9 cellular contexts compared by ENCODE assay signal in the genomic region with DNA sequence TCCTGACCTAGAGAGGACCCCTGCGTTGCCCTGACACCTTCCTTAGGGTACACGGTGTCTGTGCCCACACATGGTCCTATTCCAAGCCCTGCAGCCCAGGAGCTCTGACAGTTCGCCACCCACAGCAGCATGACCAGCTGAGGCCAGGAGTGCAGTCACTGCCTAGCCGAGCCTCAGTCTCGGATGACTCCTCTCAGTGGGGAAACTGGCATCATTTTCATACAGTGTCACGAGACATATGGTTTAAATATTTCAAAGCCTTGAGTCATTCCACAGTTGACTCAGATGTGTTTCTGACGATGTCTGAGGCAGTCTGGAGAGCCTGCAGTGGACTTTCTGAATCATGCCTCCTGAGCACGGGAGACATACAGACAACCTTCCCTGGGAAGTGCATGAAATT.
DNase-seq lines count a peak whose midpoint lies in the region; ATAC-seq, FAIRE-seq and TF ChIP-seq lines count a peak whose summit lies in the region.
"Had no signal": no experiment of that assay in that cellular context is flagged by ENCODE, and none has a peak within 500 bp of the region (broad histone marks: within the 10 kb centered on the region; RNA-seq: fewer than 3 reads in every experiment).

No MANE protein-coding gene starts in this region.

- H3K4me3 Mint-ChIP-seq in astrocyte (ENCODE audit: unreplicated experiment), result no peak overlapping the region

- H3K27ac ChIP-seq in BLaER1, result 0 out of 2 replicates have a peak overlapping the region, but pooled peaks have one; percentile 12
- H3K27ac ChIP-seq in astrocyte (ENCODE audit: low read depth, low read length), result peak overlapping the region; percentile 77
- H3K27ac ChIP-seq in pancreas, result no peak overlapping the region
- no peak overlapping the region for H3K27ac ChIP-seq in spleen

- H3K9me3 ChIP-seq in BLaER1 (no peaks in the 10 kb centered on the region), astrocyte (ENCODE audit: insufficient read depth, low read depth, low read length) (no peaks in the 10 kb centered on the region), pancreas (no peaks in the 10 kb centered on the region), spleen (no peaks in the 10 kb centered on the region)

- H3K36me3 Mint-ChIP-seq in astrocyte (ENCODE audit: low read depth, unreplicated experiment), result no peaks in the 10 kb centered on the region

- TF ChIP-seq CTCF in astrocyte (IDR thresholded peaks at IDR 0.05; ENCODE audit: insufficient read depth, low read depth, low read length) (no peak), pancreas (IDR thresholded peaks at IDR 0.05) (no peak), spleen (IDR thresholded peaks at IDR 0.05 in 8 of 11, conservative IDR thresholded peaks at IDR 0.05 in 3 of 11) (no peak)

- no peak overlapping the region for H2AFZ ChIP-seq in astrocyte (ENCODE audit: low read depth, low read length)

- H3K79me2 ChIP-seq in astrocyte (ENCODE audit: insufficient read depth, low read length), result no peaks in the 10 kb centered on the region

- ATAC-seq in HG03060 (IDR thresholded peaks at IDR 0.05; ENCODE audit: low read depth, unreplicated experiment) (peak; percentile 72), pancreas (peak in 3 of 4 donors; percentile 36 to 61 (median 60)), GM21576 (IDR thresholded peaks at IDR 0.05; ENCODE audit: unreplicated experiment) (no peak)

- H3K4me3 ChIP-seq in BLaER1, result no peak overlapping the region
- no peak overlapping the region for H3K4me3 ChIP-seq in astrocyte (ENCODE audit: insufficient read depth, low read depth, low read length)
- no peak overlapping the region for H3K4me3 ChIP-seq in pancreas
- H3K4me3 ChIP-seq in spleen, result no peak overlapping the region

- H3K9ac ChIP-seq in BLaER1 (no peak overlapping the region; the same call in 1 of the 2 replicates), astrocyte (ENCODE audit: low read length) (peak overlapping the region; percentile 48)

- peaks cover 6% of the 10 kb centered on the region for H3K9me3 Mint-ChIP-seq in astrocyte (ENCODE audit: unreplicated experiment)

- peaks cover 14% of the 10 kb centered on the region for H3K27me3 Mint-ChIP-seq in astrocyte (ENCODE audit: low read depth, unreplicated experiment)

- H3K36me3 ChIP-seq in BLaER1 (no peaks in the 10 kb centered on the region), astrocyte (ENCODE audit: insufficient read depth, low read length) (no peaks in the 10 kb centered on the region), pancreas (no peaks in the 10 kb centered on the region), spleen (peaks cover 0 to 7% (median 0%) of the 10 kb centered on the region in 6 donors)

- DNase-seq in astrocyte (ENCODE audit: low read depth) (peak; percentile 97), pancreas (no peak), spleen (no peak), putamen (ENCODE audit: low spot score) (no peak), NCI-H526 treated with DMSO at 0.1 percent for 48 hours (lab: John Stamatoyannopoulos, UW) (no peak)

- peaks cover 36% of the 10 kb centered on the region for H3K4me1 Mint-ChIP-seq in astrocyte (ENCODE audit: low read depth, unreplicated experiment)

- H3K4me2 ChIP-seq in BLaER1, result peak overlapping the region; percentile 74
- H3K4me2 ChIP-seq in astrocyte (ENCODE audit: low read length), result peak overlapping the region; percentile 66

- no peaks in the 10 kb centered on the region for H4K20me1 ChIP-seq in BLaER1
- no peaks in the 10 kb centered on the region for H4K20me1 ChIP-seq in astrocyte (ENCODE audit: insufficient read depth, low read length)

- H3K27me3 ChIP-seq in BLaER1 (no peaks in the 10 kb centered on the region), astrocyte (ENCODE audit: insufficient read depth, low read length) (no peaks in the 10 kb centered on the region), pancreas (peaks cover 0 to 16% (median 0%) of the 10 kb centered on the region in 4 donors), spleen (replicated peaks in 1 of 7) (peaks cover 0 to 32% (median 0%) of the 10 kb centered on the region in 7 donors)

- intact Hi-C loops in pancreas (cut with DNase I) (no loop called here), spleen (cut with DNase I; ENCODE audit: low total_unique reads) (no loop called here)

- H3K4me1 ChIP-seq in BLaER1 (peaks cover 62% of the 10 kb centered on the region), astrocyte (ENCODE audit: insufficient read depth, low read length) (peaks cover 33% of the 10 kb centered on the region), pancreas (no peaks in the 10 kb centered on the region), spleen (peaks cover 0 to 20% (median 2%) of the 10 kb centered on the region in 6 donors)

- FAIRE-seq in astrocyte (lab: Jason Lieb, UNC) (peak; percentile 100), pancreas (lab: Jason Lieb, UNC) (no peak)
- FAIRE-seq: H1 had no signal

- peak overlapping the region; percentile 96 for H3K27ac Mint-ChIP-seq in astrocyte (ENCODE audit: unreplicated experiment)

- no peak for TF ChIP-seq POLR2A in spleen (IDR thresholded peaks at IDR 0.05)

- 44 to 62% methylated on average over 8 of the region's 8 CpGs for WGBS in pancreas, 2 donors
- 39 to 60% (median 54%) methylated on average over 5 to 8 of the region's 8 CpGs for WGBS in spleen, 5 donors

Comparison
In these comparisons a context has a peak if more than half of its experiments do, and no peak if none do; other contexts are left out.
1. H3K27ac ChIP-seq: peak in BLaER1 (single experiment) and astrocyte (single experiment); none in pancreas (0 of 4) and spleen (0 of 8).